1 cellular context compared by ENCODE assay signal in the genomic region with DNA sequence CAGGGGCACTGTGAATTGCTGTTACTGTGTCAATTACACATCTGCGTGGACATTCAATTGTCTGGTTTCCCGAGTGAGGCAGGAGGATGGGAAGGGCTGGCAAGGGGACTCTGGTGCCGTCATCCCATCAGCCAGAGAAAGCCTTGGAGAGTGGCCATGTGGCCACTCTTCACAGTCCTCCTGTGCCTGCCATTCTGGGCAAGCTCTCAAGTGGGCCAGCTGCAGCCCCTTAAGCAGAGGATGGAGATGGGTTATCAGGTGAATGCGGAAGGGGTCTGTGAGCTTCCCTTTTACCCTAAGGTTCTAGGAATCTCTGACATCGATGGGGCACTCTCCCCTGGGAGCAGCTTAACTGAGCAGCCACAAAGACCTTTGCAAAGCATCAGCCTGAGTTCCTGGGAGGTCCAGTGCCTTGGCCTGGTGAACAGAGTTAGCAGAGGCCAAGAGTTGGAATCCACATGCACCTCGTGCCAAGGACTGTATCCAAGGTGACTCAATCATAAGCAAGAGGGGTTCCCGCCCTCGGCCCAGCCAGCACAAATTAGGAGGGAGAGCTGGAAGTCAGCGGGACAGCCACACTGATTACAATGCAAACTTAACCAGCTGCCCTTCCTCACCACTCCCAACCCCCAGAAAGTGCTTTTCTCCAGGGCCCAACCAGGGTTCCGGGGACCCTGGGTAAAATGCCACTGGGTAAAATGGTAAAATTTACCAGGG.
TF ChIP-seq lines count a peak whose summit lies in the region.

No MANE protein-coding gene starts in this region.

TF ChIP-seq in SK-N-SH treated with all-trans-retinoic acid at 6 μM for 48 hours, 23 proteins besides CTCF, POLR2A, EP300 and RAD21 (continued from another document):
- TF ChIP-seq ZFP30 (CRISPR knock-in tag; IDR thresholded peaks at IDR 0.05) (no peak), ZNF565 (CRISPR knock-in tag; conservative IDR thresholded peaks at IDR 0.05; ENCODE audit: low read depth) (no peak)
- TF ChIP-seq, protein P1, sequence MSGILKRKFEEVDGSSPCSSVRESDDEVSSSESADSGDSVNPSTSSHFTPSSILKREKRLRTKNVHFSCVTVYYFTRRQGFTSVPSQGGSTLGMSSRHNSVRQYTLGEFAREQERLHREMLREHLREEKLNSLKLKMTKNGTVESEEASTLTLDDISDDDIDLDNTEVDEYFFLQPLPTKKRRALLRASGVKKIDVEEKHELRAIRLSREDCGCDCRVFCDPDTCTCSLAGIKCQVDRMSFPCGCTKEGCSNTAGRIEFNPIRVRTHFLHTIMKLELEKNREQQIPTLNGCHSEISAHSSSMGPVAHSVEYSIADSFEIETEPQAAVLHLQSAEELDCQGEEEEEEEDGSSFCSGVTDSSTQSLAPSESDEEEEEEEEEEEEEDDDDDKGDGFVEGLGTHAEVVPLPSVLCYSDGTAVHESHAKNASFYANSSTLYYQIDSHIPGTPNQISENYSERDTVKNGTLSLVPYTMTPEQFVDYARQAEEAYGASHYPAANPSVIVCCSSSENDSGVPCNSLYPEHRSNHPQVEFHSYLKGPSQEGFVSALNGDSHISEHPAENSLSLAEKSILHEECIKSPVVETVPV (CRISPR knock-in tag; IDR thresholded peaks at IDR 0.05), result no peak
TF ChIP-seq in SK-N-SH treated with all-trans-retinoic acid at 6 μM for 48 hours: peak in this region for 0.
